ENCODE assay signal across 8 cellular contexts in the genomic region with DNA sequence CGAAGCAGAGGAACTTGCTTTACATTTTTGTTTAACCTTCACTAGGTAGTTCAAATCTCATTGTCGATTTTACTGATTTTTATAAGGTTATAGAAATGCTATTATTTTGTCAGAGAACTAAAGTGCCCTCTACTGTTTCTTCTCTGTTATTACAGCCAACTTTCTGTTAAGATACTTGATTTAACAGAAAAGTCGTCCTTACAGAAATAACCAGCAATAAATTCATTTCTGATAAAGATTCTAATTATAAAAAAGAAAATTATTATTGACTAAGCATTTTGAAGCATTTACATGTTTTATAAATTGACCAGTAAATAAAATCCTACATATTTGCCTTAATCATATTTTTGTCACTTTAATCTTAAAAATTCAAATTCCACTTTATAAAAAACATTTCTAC.
DNase-seq lines count a peak whose midpoint lies in the region; ATAC-seq, FAIRE-seq and TF ChIP-seq lines count a peak whose summit lies in the region.

No MANE protein-coding gene starts in this region.

- FAIRE-seq in bronchial epithelial cell (lab: Jason Lieb, UNC), result no peak

- no peak overlapping the region for H3K4me3 ChIP-seq in bronchial epithelial cell (ENCODE audit: low read depth, low read length)

- ATAC-seq in GM18873 (IDR thresholded peaks at IDR 0.05; ENCODE audit: low FRiP score, unreplicated experiment), result no peak
- no peak for ATAC-seq in HG03442 (IDR thresholded peaks at IDR 0.05; ENCODE audit: unreplicated experiment)

- H3K27me3 ChIP-seq in bronchial epithelial cell (ENCODE audit: control insufficient read depth, insufficient read depth, low read length), result no peaks in the 10 kb centered on the region

- peak; percentile 10 for DNase-seq in NCI-H2107 treated with DMSO at 0.1 percent for 48 hours (lab: John Stamatoyannopoulos, UW; ENCODE audit: unreplicated experiment)
- no peak for DNase-seq in NCI-H2107 (lab: John Stamatoyannopoulos, UW)
- peak; percentile 14 for DNase-seq in NCI-H2196 treated with DMSO at 0.1 percent for 48 hours (lab: John Stamatoyannopoulos, UW; ENCODE audit: unreplicated experiment)
- peak; percentile 54 for DNase-seq in bronchial epithelial cell (ENCODE audit: low read depth)
- DNase-seq in middle frontal gyrus (ENCODE audit: extremely low spot score, low spot score), result peak; percentile 63
- no peak for DNase-seq in AG08396 (ENCODE audit: low spot score)

- TF ChIP-seq CTCF in bronchial epithelial cell (IDR thresholded peaks at IDR 0.05; ENCODE audit: insufficient read depth, low read length, severe bottlenecking), result peak; percentile 23

- no peaks in the 10 kb centered on the region for H3K36me3 ChIP-seq in bronchial epithelial cell (ENCODE audit: control insufficient read depth, insufficient read depth, low read length)

Comparison
In these comparisons a context has a peak if more than half of its experiments do, and no peak if none do; other contexts are left out.
1. DNase-seq: peak in NCI-H2107 treated with DMSO at 0.1 percent for 48 hours (single experiment), NCI-H2196 treated with DMSO at 0.1 percent for 48 hours (single experiment), bronchial epithelial cell (single experiment) and middle frontal gyrus (single experiment); none in NCI-H2107 (single experiment) and AG08396 (single experiment).